22 cellular contexts compared by ENCODE assay signal in the genomic region with DNA sequence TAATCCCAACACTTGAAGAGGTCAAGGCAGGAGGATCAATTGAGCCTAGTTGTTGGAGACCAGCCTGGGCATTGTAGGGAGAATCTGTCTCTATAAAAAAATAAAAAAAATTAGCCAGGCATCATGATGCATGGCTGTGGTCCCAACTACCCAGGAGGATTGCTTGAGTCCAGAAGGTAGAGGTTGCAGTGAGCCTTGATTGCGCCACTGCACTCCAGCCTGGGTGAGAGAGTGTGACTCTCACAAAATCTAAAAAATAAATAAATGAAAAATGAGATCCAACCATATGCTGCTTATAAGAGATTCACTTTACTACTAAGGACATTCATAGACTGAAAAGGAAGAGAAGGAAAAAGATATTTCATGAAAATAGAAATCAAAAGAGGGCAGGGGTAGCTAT.
"Had no signal": no experiment of that assay in that cellular context is flagged by ENCODE, and none has a peak within 500 bp of the region (broad histone marks: within the 10 kb centered on the region; RNA-seq: fewer than 3 reads in every experiment).

No MANE protein-coding gene starts in this region.

- H3K4me3 ChIP-seq: lower lobe of right lung, right atrium auricular region, right lobe of liver, smooth muscle cell, tibial nerve, uterus had no signal

- H3K9me3 ChIP-seq: lower lobe of right lung, right atrium auricular region, right lobe of liver, tibial nerve, uterus had no signal

- H3K36me3 ChIP-seq: uterus had no signal

- H3K4me1 ChIP-seq: lower lobe of right lung, right atrium auricular region, right lobe of liver, uterus had no signal

- H3K4me2 ChIP-seq: smooth muscle cell had no signal

- ATAC-seq: left cardiac atrium; left lobe of liver; lower lobe of right lung; naive thymus-derived CD8-positive, alpha-beta T cell; right lobe of liver; stimulated activated memory B cell treated with anti-CD40 and anti-IgM and Interleukin-4, amounts not matched to agents 10 μg/mL and 1 μg/mL and 100 μg/mL, for 72 hours; stimulated activated naive CD8-positive, alpha-beta T cell treated with anti-CD3 and anti-CD28 coated beads, Interleukin-15, amount 100 ng/mL, for 72 hours had no signal

- H3K27me3 ChIP-seq: right atrium auricular region, right lobe of liver, tibial nerve, uterus had no signal

- DNase-seq: hippocampal formation; kidney glomerular epithelial cell; left cardiac atrium; lower lobe of right lung; mammary epithelial cell; mesenchymal stem cell; naive thymus-derived CD8-positive, alpha-beta T cell; nucleus accumbens; right lobe of liver; stimulated activated CD4-positive, alpha-beta T cell treated with anti-CD3 and anti-CD28 coated beads, Interleukin-1b, Interleukin-23, amount 100 ng/mL, for 48 hours; stimulated activated CD4-positive, alpha-beta T cell treated with anti-CD3 and anti-CD28 coated beads, Interleukin-2, amount 100 ng/mL, for 48 hours; stimulated activated CD4-positive, alpha-beta T cell treated with anti-CD3 and anti-CD28 coated beads, Interleukin-4, amount 100 ng/mL, for 4 hours; stimulated activated CD8-positive, alpha-beta memory T cell treated with anti-CD3 and anti-CD28 coated beads, Interleukin-4, amount 100 ng/mL, for 48 hours; stimulated activated naive CD4-positive, alpha-beta T cell treated with Interleukin-2 at 50 U/mL for 16 hours; stimulated activated naive CD8-positive, alpha-beta T cell treated with anti-CD3 and anti-CD28 coated beads, Interleukin-15, amount 100 ng/mL, for 72 hours; substantia nigra; uterus had no signal

- H3K27ac ChIP-seq: lower lobe of right lung, right atrium auricular region, right lobe of liver, tibial nerve, uterus had no signal
